ENCODE assay signal across 27 cellular contexts in the genomic region with DNA sequence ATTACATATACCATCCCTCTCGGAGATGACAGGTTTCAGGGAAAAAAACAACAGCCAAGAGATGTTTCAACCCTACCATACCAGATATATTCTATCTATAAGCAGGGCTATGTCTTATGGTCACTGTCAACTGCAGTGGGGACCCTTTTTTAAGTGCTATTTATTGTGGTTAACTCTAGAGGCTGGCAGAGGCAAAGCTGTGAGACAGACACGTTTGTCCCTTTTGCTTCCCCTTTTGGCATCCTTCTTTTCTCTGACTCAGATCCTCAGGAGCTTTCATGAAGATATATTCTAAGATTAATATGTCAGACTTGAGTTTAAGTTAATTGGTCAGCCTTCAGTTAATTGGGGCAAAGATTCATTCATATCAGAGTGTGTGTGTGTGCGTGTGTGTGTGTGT.
DNase-seq lines count a peak whose midpoint lies in the region; ATAC-seq and TF ChIP-seq lines count a peak whose summit lies in the region.
"Had no signal": no experiment of that assay in that cellular context is flagged by ENCODE, and none has a peak within 500 bp of the region (broad histone marks: within the 10 kb centered on the region; RNA-seq: fewer than 3 reads in every experiment).

No MANE protein-coding gene starts in this region.

- H3K36me3 Mint-ChIP-seq in nephron (ENCODE audit: low read depth): no peaks in the 10 kb centered on the region
- H3K36me3 Mint-ChIP-seq: stimulated activated memory B cell treated with anti-CD40 and anti-IgM and Interleukin-4, amounts not matched to agents 10 μg/mL and 1 μg/mL and 100 μg/mL, for 72 hours had no signal

- no peak for TF ChIP-seq CTCF in PC-3 (conservative IDR thresholded peaks at IDR 0.05; ENCODE audit: low read depth, low read length)
- TF ChIP-seq CTCF in nephron (IDR thresholded peaks at IDR 0.05; ENCODE audit: unreplicated experiment in 3 of 3): no peak

- peak overlapping the region in 1 of 3 experiments; percentile 16 for H3K4me3 Mint-ChIP-seq in nephron
- H3K4me3 Mint-ChIP-seq: activated naive CD8-positive, alpha-beta T cell; activated T-helper 17 cell treated with anti-CD3 and anti-CD28 coated beads, Interleukin-2, amount 50 U/mL, for 72 hours; endodermal cell; naive thymus-derived CD8-positive, alpha-beta T cell; stimulated activated memory B cell treated with anti-CD40 and anti-IgM and Interleukin-4, amounts not matched to agents 10 μg/mL and 1 μg/mL and 100 μg/mL, for 72 hours; WTC11 had no signal

- H3K4me1 Mint-ChIP-seq in nephron: peaks cover 45% of the 10 kb centered on the region
- H3K4me1 Mint-ChIP-seq: activated T-helper 17 cell treated with anti-CD3 and anti-CD28 coated beads, Interleukin-2, amount 50 U/mL, for 72 hours; stimulated activated memory B cell treated with anti-CD40 and anti-IgM and Interleukin-4, amounts not matched to agents 10 μg/mL and 1 μg/mL and 100 μg/mL, for 72 hours had no signal

- H3K79me2 ChIP-seq in PC-3 (ENCODE audit: low read length): no peaks in the 10 kb centered on the region

- POLR2A ChIA-PET in PC-3 (lab: Charles Lee; ENCODE audit: unreplicated experiment): no interaction called here

- CTCF ChIA-PET in PC-3 (lab: Charles Lee): no interaction called here

- H3K9me2 ChIP-seq in PC-3 (replicated peaks; ENCODE audit: low read length): no peaks in the 10 kb centered on the region

- peaks cover 2% of the 10 kb centered on the region for H3K27me3 Mint-ChIP-seq in nephron (ENCODE audit: low read depth)
- H3K27me3 Mint-ChIP-seq: activated naive CD8-positive, alpha-beta T cell; activated T-helper 17 cell treated with anti-CD3 and anti-CD28 coated beads, Interleukin-2, amount 50 U/mL, for 72 hours; naive thymus-derived CD8-positive, alpha-beta T cell; stimulated activated memory B cell treated with anti-CD40 and anti-IgM and Interleukin-4, amounts not matched to agents 10 μg/mL and 1 μg/mL and 100 μg/mL, for 72 hours had no signal

- BruUV-seq in PC-3 (replicated peaks; lab: Mats Ljungman, UMichigan): no TSS peak

- H3K4me1 ChIP-seq in PC-3 (ENCODE audit: insufficient read depth, low read length): peaks cover 18% of the 10 kb centered on the region
- H3K4me1 ChIP-seq: gastroesophageal sphincter, Peyer's patch, suprapubic skin had no signal

- no peaks in the 10 kb centered on the region for H3K9me3 ChIP-seq in PC-3 (ENCODE audit: low read length)
- H3K9me3 ChIP-seq: esophagus squamous epithelium, gastroesophageal sphincter, left ventricle myocardium inferior, Peyer's patch, suprapubic skin had no signal

- no peak overlapping the region for H3K4me2 ChIP-seq in PC-3 (ENCODE audit: low read length)

- H3F3A ChIP-seq in PC-3 (ENCODE audit: low read length, unreplicated experiment): no peaks in the 10 kb centered on the region

- H4K20me1 ChIP-seq in PC-3 (ENCODE audit: low read length): no peaks in the 10 kb centered on the region

- ATAC-seq in PC-3: peak; percentile 18; the same call in 1 of the 2 replicates
- ATAC-seq: activated T-helper 17 cell treated with anti-CD3 and anti-CD28 coated beads, Interleukin-2, amount 50 U/mL, for 72 hours; gastroesophageal sphincter; naive thymus-derived CD8-positive, alpha-beta T cell; stimulated activated memory B cell treated with anti-CD40 and anti-IgM and Interleukin-4, amounts not matched to agents 10 μg/mL and 1 μg/mL and 100 μg/mL, for 72 hours; WTC11 had no signal

- intact Hi-C loops in PC-3 (cut with micrococcal nuclease): no loop called here

- no peaks in the 10 kb centered on the region for H3K27me3 ChIP-seq in PC-3 (ENCODE audit: low read length)
- H3K27me3 ChIP-seq: esophagus squamous epithelium, gastroesophageal sphincter, Peyer's patch, suprapubic skin had no signal

- H3K27ac Mint-ChIP-seq in nephron: peak overlapping the region in 2 of 3 experiments; percentile 14 to 41
- H3K27ac Mint-ChIP-seq: activated naive CD8-positive, alpha-beta T cell; activated T-helper 17 cell treated with anti-CD3 and anti-CD28 coated beads, Interleukin-2, amount 50 U/mL, for 72 hours; endodermal cell; naive thymus-derived CD8-positive, alpha-beta T cell; stimulated activated memory B cell treated with anti-CD40 and anti-IgM and Interleukin-4, amounts not matched to agents 10 μg/mL and 1 μg/mL and 100 μg/mL, for 72 hours; WTC11 had no signal

- H3K36me3 ChIP-seq in PC-3 (ENCODE audit: low read depth, low read length): no peaks in the 10 kb centered on the region
- H3K36me3 ChIP-seq: esophagus squamous epithelium, gastroesophageal sphincter, left ventricle myocardium inferior, Peyer's patch, suprapubic skin had no signal

- H3K27ac ChIP-seq in PC-3 (ENCODE audit: low read length): 0 out of 2 replicates have a peak overlapping the region, but pooled peaks have one; percentile 2
- H3K27ac ChIP-seq: esophagus squamous epithelium, gastroesophageal sphincter, left ventricle myocardium inferior, Peyer's patch, suprapubic skin had no signal

- no peaks in the 10 kb centered on the region for H3K9me3 Mint-ChIP-seq in nephron
- H3K9me3 Mint-ChIP-seq: activated T-helper 17 cell treated with anti-CD3 and anti-CD28 coated beads, Interleukin-2, amount 50 U/mL, for 72 hours; endodermal cell; naive thymus-derived CD8-positive, alpha-beta T cell; stimulated activated memory B cell treated with anti-CD40 and anti-IgM and Interleukin-4, amounts not matched to agents 10 μg/mL and 1 μg/mL and 100 μg/mL, for 72 hours; WTC11 had no signal

- peak; percentile 43 for DNase-seq in EH (ENCODE audit: low read depth)
- DNase-seq in Kasumi-1 (lab: John Stamatoyannopoulos, UW): peak; percentile 82 to 84
- peak; percentile 11 for DNase-seq in PC-3
- no peak for DNase-seq in mesenteric fat pad (ENCODE audit: low spot score)
- no peak for DNase-seq in GOT3 (lab: John Stamatoyannopoulos, UW)
- DNase-seq in NCI-H510A (lab: John Stamatoyannopoulos, UW): no peak
- DNase-seq: activated CD4-positive, alpha-beta T cell treated with anti-CD3 and anti-CD28 coated beads, Interleukin-2, amount 50 U/mL, for 48 hours; activated CD8-positive, alpha-beta memory T cell treated with anti-CD3 and anti-CD28 coated beads, Interleukin-2, amount 50 U/mL, for 4 hours; aorta; cortex of kidney; endodermal cell; esophagus squamous epithelium; hypothalamus; KBM-7; left ventricle myocardium inferior; naive thymus-derived CD8-positive, alpha-beta T cell; NCI-H1105 treated with DMSO at 0.1 percent for 48 hours; NCI-H2029; Peyer's patch; stimulated activated CD4-positive, alpha-beta T cell treated with anti-CD3 and anti-CD28 coated beads, Interleukin-4, amount 100 ng/mL, for 1 hour had no signal

- no peak overlapping the region for H2AFZ ChIP-seq in PC-3 (ENCODE audit: low read length)

- H3K9ac ChIP-seq in PC-3 (ENCODE audit: low read length): no peak overlapping the region

- H3K4me3 ChIP-seq in PC-3 (ENCODE audit: low read length): no peak overlapping the region
- H3K4me3 ChIP-seq: esophagus squamous epithelium, gastroesophageal sphincter, left ventricle myocardium inferior, Peyer's patch, suprapubic skin had no signal

Comparison
In these comparisons a context has a peak if more than half of its experiments do, and no peak if none do; other contexts are left out.
1. DNase-seq: peak in EH (single experiment), Kasumi-1 (2 of 2) and PC-3 (single experiment); none in mesenteric fat pad (single experiment), GOT3 (single experiment) and NCI-H510A (single experiment).